ENCODE assay signal across 8 cellular contexts in the genomic region with DNA sequence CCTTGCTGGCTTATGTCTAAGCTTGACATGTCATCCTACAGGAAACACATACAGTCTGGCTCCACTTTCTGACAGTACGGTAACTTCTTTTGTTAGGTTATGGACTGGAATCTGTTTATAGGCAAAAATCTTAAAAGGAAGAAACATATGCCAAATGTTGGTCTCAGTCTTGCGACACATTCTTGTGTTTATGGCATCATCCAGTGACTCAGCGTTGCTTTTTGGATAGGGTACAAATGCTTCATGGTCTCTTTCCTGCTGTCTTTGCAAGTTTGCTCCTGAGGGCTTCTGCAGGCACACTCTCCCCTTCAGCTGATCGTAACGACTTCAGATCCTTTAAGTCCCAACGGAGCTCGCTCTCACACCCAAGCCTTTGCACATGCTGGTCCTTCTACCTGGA. TPM values are rescaled to one million over a fixed set of nuclear protein-coding genes. Genes with fewer than 3 reads are reported as not detected.
DNase-seq lines count a peak whose midpoint lies in the region; ATAC-seq and TF ChIP-seq lines count a peak whose summit lies in the region.

No MANE protein-coding gene starts in this region.

- peaks cover 0 to 10% (median 7%) of the 10 kb centered on the region in 3 donors for H3K36me3 Mint-ChIP-seq in CD8-positive, alpha-beta memory T cell

- H3K9ac ChIP-seq in mammary epithelial cell (ENCODE audit: insufficient read depth, low read length) = no peak overlapping the region

- peak overlapping the region; percentile 24 for H3K27ac ChIP-seq in AG04450 (ENCODE audit: low read depth, low read length)
- no peak overlapping the region for H3K27ac ChIP-seq in mammary epithelial cell (ENCODE audit: insufficient read depth, low read depth, low read length)
- H3K27ac ChIP-seq in CD8-positive, alpha-beta memory T cell (ENCODE audit: low read depth, low read length) = no peak overlapping the region

- no peak overlapping the region for H3K27ac Mint-ChIP-seq in CD8-positive, alpha-beta memory T cell

- in situ Hi-C loops in mammary epithelial cell (cut with MboI; ENCODE audit: low sequenced_read_pairs in 2 of 2) = no loop called here

- H4K20me1 ChIP-seq in mammary epithelial cell (ENCODE audit: insufficient read depth, low read length) = no peaks in the 10 kb centered on the region

- H3K9me3 Mint-ChIP-seq in CD8-positive, alpha-beta memory T cell = peaks cover 0 to under 1% (median 0%) of the 10 kb centered on the region in 5 donors

- H3K9me3 ChIP-seq in AG04450 (ENCODE audit: control insufficient read depth, insufficient read depth, low read length) = no peaks in the 10 kb centered on the region
- no peaks in the 10 kb centered on the region for H3K9me3 ChIP-seq in mammary epithelial cell (replicated peaks; ENCODE audit: insufficient read depth, low read length)
- H3K9me3 ChIP-seq in CD8-positive, alpha-beta memory T cell (ENCODE audit: low read length) = no peaks in the 10 kb centered on the region

- no peaks in the 10 kb centered on the region for H3K79me2 ChIP-seq in mammary epithelial cell (ENCODE audit: insufficient read depth, low read length)

- H2AFZ ChIP-seq in mammary epithelial cell (ENCODE audit: low read depth, low read length) = peak overlapping the region; percentile 20

- H3K4me3 ChIP-seq in AG04450 (ENCODE audit: low read depth, low read length) (no peak overlapping the region), mammary epithelial cell (replicated peaks in 1 of 3; ENCODE audit: insufficient read depth in 1 of 3, low read depth in 2 of 3, low read length in 3 of 3) (no peak overlapping the region)
- H3K4me3 ChIP-seq in CD8-positive, alpha-beta memory T cell (ENCODE audit: low read length) = no peak overlapping the region

- DNase-seq in AG04450 (ENCODE audit: low read depth, low spot score) (peak; percentile 39), LoVo (ENCODE audit: low spot score) (peak; percentile 48), mammary epithelial cell (peak; percentile 74), medulla oblongata (ENCODE audit: extremely low spot score) (peak; percentile 73), NCI-H1092 treated with DMSO at 0.1 percent for 48 hours (lab: John Stamatoyannopoulos, UW) (no peak)
- DNase-seq in CD8-positive, alpha-beta memory T cell = no peak

- CTCF ChIA-PET in AG04450 (lab: Charles Lee) = interaction anchor here (0.6 to 0.9 kb wide), 3 partner anchors 45 to 61 kb away, joined by 3 to 5 read pairs (median 4); no protein-coding TSS in a partner anchor
- CTCF ChIA-PET in mammary epithelial cell (lab: Charles Lee; ENCODE audit: low non-redundant PET) = interaction anchor here (0.7 kb wide), 1 partner anchor 52 kb away, joined by 3 read pairs; no protein-coding TSS in a partner anchor
- CTCF ChIA-PET in CD8-positive, alpha-beta memory T cell (lab: Charles Lee) = no interaction called here

- H3K4me2 ChIP-seq in mammary epithelial cell (ENCODE audit: insufficient read depth, low read depth, low read length) = peak overlapping the region; percentile 38

- H3K4me1 Mint-ChIP-seq in CD8-positive, alpha-beta memory T cell = peaks cover 15 to 25% (median 17%) of the 10 kb centered on the region in 3 donors

- intact Hi-C loops in mammary epithelial cell (cut with micrococcal nuclease) = no loop called here

- no TSS peak for BruUV-seq in mammary epithelial cell (replicated peaks; lab: Mats Ljungman, UMichigan)

- WGBS in mammary epithelial cell (ENCODE audit: low coverage, missing lambda C conversion rate) = 10% methylated on average over 7 of the region's 7 CpGs

- POLR2A ChIA-PET in AG04450 (lab: Yijun Ruan, JAX) = no interaction called here
- POLR2A ChIA-PET in CD8-positive, alpha-beta memory T cell (lab: Charles Lee) = no interaction called here

- peaks cover 11% of the 10 kb centered on the region for H3K4me1 ChIP-seq in mammary epithelial cell (ENCODE audit: insufficient read depth, low read length)
- peaks cover 13% of the 10 kb centered on the region for H3K4me1 ChIP-seq in CD8-positive, alpha-beta memory T cell (ENCODE audit: insufficient read depth, low read length)

- H3K36me3 ChIP-seq in mammary epithelial cell (ENCODE audit: insufficient read depth, low read length) = no peaks in the 10 kb centered on the region
- no peaks in the 10 kb centered on the region for H3K36me3 ChIP-seq in CD8-positive, alpha-beta memory T cell (ENCODE audit: insufficient read depth, low read length)

- H3K27me3 ChIP-seq in AG04450 (ENCODE audit: control insufficient read depth, insufficient read depth, low read length) (peaks cover 2% of the 10 kb centered on the region), mammary epithelial cell (ENCODE audit: insufficient read depth, low read length) (no peaks in the 10 kb centered on the region)
- H3K27me3 ChIP-seq in CD8-positive, alpha-beta memory T cell (ENCODE audit: insufficient read depth, low read length, poor library complexity, severe bottlenecking) = no peaks in the 10 kb centered on the region

- TF ChIP-seq CTCF in AG04450 (IDR thresholded peaks at IDR 0.05; ENCODE audit: low read depth, low read length) = no peak
- no peak for TF ChIP-seq CTCF in mammary epithelial cell (conservative IDR thresholded peaks at IDR 0.05 in 1 of 2, IDR thresholded peaks at IDR 0.05 in 1 of 2; ENCODE audit: extremely low read depth in 1 of 2, insufficient read depth in 1 of 2, low read depth in 1 of 2, low read length in 2 of 2)

- ATAC-seq in GM18502 (IDR thresholded peaks at IDR 0.05; ENCODE audit: poor library complexity, unreplicated experiment) = no peak
- ATAC-seq in HG03159 (IDR thresholded peaks at IDR 0.05; ENCODE audit: unreplicated experiment) = no peak

- H3K4me3 Mint-ChIP-seq in CD8-positive, alpha-beta memory T cell = no peak overlapping the region

- dilution Hi-C loops in mammary epithelial cell (cut with HindIII; ENCODE audit: low sequenced_read_pairs) = no loop called here

- H3K27me3 Mint-ChIP-seq in CD8-positive, alpha-beta memory T cell = peaks cover 3 to 5% of the 10 kb centered on the region in 2 donors

RNA-seq across cellular contexts. Expression of gene TNFSF8, which starts 23.5 kb away (rescaled TPM):
- polyA plus RNA-seq in AG04450 (2011; rRNA removed) (not detected in 2 replicates), mammary epithelial cell (not detected)
- not detected in 2 replicates for polyA minus RNA-seq in AG04450 (2011; rRNA and poly(A)+ RNA removed)
- total RNA-seq in mammary epithelial cell = not detected
- polyA minus RNA-seq in mammary epithelial cell = not detected
- 10 to 100 TPM; 72.6 to 73.2 TPM for total RNA-seq in CD8-positive, alpha-beta memory T cell
- polyA plus RNA-seq in CD8-positive, alpha-beta memory T cell = 83.6 TPM

Comparison
In these comparisons a context has a peak if more than half of its experiments do, and no peak if none do; other contexts are left out.
1. DNase-seq: peak in AG04450 (single experiment), LoVo (single experiment), mammary epithelial cell (single experiment) and medulla oblongata (single experiment); none in NCI-H1092 treated with DMSO at 0.1 percent for 48 hours (single experiment) and CD8-positive, alpha-beta memory T cell (0 of 5).
2. RNA of gene TNFSF8, which starts 23.5 kb away (polyA plus RNA-seq): 83.6 TPM in CD8-positive, alpha-beta memory T cell (single experiment); not detected in AG04450 and not detected in mammary epithelial cell (single experiment); every median in the first group is over 10 times any median in the second.